8 cellular contexts compared by ENCODE assay signal in the genomic region with DNA sequence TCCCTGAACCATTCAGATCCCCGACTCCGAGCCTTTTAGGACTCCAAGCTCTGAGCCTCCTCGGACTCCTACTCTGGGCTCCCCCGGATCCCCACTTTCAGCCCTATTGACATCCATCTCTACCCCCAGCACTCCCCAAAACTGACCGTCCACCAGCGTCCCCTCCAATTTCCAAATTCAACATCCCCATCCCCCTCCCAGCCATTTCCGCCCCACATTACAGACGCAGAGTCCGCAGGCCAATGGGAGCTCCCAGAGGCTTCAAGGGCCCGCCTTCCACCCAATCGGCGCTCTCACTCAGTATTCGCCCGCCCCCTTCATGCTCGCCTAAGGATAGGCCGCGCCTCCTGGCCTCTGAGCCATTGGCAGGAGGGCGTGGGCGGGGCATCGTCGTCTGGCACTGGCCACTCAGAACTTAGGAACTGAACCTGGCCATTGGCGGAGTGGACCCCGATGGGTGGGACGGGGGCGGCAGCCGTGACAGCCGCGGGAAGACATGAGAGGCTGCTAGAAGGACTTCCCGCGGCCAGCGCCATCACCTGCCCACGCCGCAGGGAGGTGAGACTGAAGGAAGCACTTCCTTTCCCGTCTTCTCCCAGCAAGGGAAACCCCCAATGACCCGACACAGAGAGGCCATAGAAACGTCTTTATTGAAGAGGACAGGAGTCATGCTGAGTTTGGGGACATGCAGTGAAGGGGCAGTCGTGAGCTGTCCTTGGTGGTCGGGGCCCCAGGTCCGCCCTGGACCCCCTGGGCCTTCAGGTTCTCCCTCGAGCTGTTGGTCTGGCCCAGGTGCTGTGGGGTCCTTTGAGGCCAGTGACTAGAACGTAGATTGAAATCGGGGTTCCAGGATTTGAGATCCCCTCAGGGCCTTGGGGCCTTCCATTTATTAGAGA. TPM values are rescaled to one million over a fixed set of nuclear protein-coding genes. Genes with fewer than 3 reads are reported as not detected.
DNase-seq lines count a peak whose midpoint lies in the region; ATAC-seq and TF ChIP-seq lines count a peak whose summit lies in the region.

Gene ALKBH6 (minus strand): TSS at position 185 of the 896 bp plus-strand sequence. CDS start 816 bp downstream, outside the sequence.

- H3K27ac ChIP-seq in testis: peak within 1 kb of the TSS; percentile 63 to 74

- TF ChIP-seq POLR2A in testis (IDR thresholded peaks at IDR 0.05): no peak

- DNase-seq in NCI-H1092 treated with DMSO at 0.1 percent for 48 hours (lab: John Stamatoyannopoulos, UW) (peak; percentile 97), SKM-1 (lab: John Stamatoyannopoulos, UW; ENCODE audit: unreplicated experiment) (peak; percentile 97), glomerular visceral epithelial cell (ENCODE audit: extremely low spot score) (peak; percentile 99), omental fat pad (ENCODE audit: low spot score) (peak; percentile 99), testis (peak; percentile 100)
- peak; percentile 100 for DNase-seq in activated naive CD4-positive, alpha-beta T cell treated with anti-CD3 and anti-CD28 coated beads, Interleukin-2, amount 50 U/mL, for 72 hours (ENCODE audit: low spot score in 2 of 2)

- H3K27ac Mint-ChIP-seq in activated naive CD4-positive, alpha-beta T cell treated with anti-CD3 and anti-CD28 coated beads, Interleukin-2, amount 50 U/mL, for 72 hours: peak within 1 kb of the TSS; percentile 93

- intact Hi-C loops in testis (cut with DNase I; ENCODE audit: low total_unique reads): no loop called here

- H3K36me3 ChIP-seq in testis (ENCODE audit: low read depth, missing control alignments): no peaks in the 10 kb centered on the region

- no peaks in the 10 kb centered on the region for H3K9me3 ChIP-seq in testis

- peaks cover 8% of the 10 kb centered on the region for H3K4me1 ChIP-seq in testis

- H3K27me3 ChIP-seq in testis: no peaks in the 10 kb centered on the region

- no peaks in the 10 kb centered on the region for H3K9me3 Mint-ChIP-seq in activated naive CD4-positive, alpha-beta T cell treated with anti-CD3 and anti-CD28 coated beads, Interleukin-2, amount 50 U/mL, for 72 hours

- no peak for TF ChIP-seq CTCF in omental fat pad (IDR thresholded peaks at IDR 0.05)
- no peak for TF ChIP-seq CTCF in testis (IDR thresholded peaks at IDR 0.05)

- peaks cover 6 to 21% of the 10 kb centered on the region in 2 donors for H3K36me3 Mint-ChIP-seq in activated naive CD4-positive, alpha-beta T cell treated with anti-CD3 and anti-CD28 coated beads, Interleukin-2, amount 50 U/mL, for 72 hours

- ATAC-seq in HG02610 (IDR thresholded peaks at IDR 0.05; ENCODE audit: unreplicated experiment) (peak; percentile 95), omental fat pad (ENCODE audit: low FRiP score) (peak; percentile 99)
- peak; percentile 95 to 98 for ATAC-seq in activated naive CD4-positive, alpha-beta T cell treated with anti-CD3 and anti-CD28 coated beads, Interleukin-2, amount 50 U/mL, for 72 hours

- H3K4me3 ChIP-seq in GM08714 (ENCODE audit: low read length): peak within 1 kb of the TSS; percentile 96
- peak within 1 kb of the TSS; percentile 68 to 71 for H3K4me3 ChIP-seq in testis

- 2 to 3% methylated on average over 21 to 42 of the region's 42 CpGs for WGBS in testis, 2 donors

RNA-seq across cellular contexts. Expression of gene ALKBH6, which starts in this region (rescaled TPM):
- total RNA-seq in activated naive CD4-positive, alpha-beta T cell treated with anti-CD3 and anti-CD28 coated beads, Interleukin-2, amount 50 U/mL, for 72 hours: 10 to 100 TPM; 50.4 to 74.0 TPM
- 10 to 100 TPM; 13.6 to 21.8 (median 16.1) TPM for total RNA-seq in omental fat pad
- 10 to 100 TPM; 22.8 to 26.3 TPM for total RNA-seq in testis
- 11.9 TPM for polyA plus RNA-seq in testis (ENCODE audit: insufficient read depth, low read depth, low replicate concordance)

Comparison
In these comparisons a context has a peak if more than half of its experiments do, and no peak if none do; other contexts are left out.
1. Peak in every context shown above with its lines: DNase-seq, ATAC-seq, H3K4me3 ChIP-seq and H3K27ac ChIP-seq.